In genomic region chr20:58853976-58854637, GRCh38 we compare ENCODE assay signal across 12 cellular contexts. TPM values are rescaled to one million over a fixed set of nuclear protein-coding genes. Genes with fewer than 3 reads are reported as not detected.
DNase-seq lines count a peak whose midpoint lies in the region; ATAC-seq and TF ChIP-seq lines count a peak whose summit lies in the region.
"Had no signal": no experiment of that assay in that cellular context is flagged by ENCODE, and none has a peak within 500 bp of the region (broad histone marks: within the 10 kb centered on the region; RNA-seq: fewer than 3 reads in every experiment).

No MANE protein-coding gene starts in this region.

- peaks cover 61% of the 10 kb centered on the region for H3K27me3 ChIP-seq in suprapubic skin

- no peak overlapping the region for H3K27ac Mint-ChIP-seq in activated naive CD8-positive, alpha-beta T cell
- H3K27ac Mint-ChIP-seq in activated naive CD8-positive, alpha-beta T cell treated with anti-CD3 and anti-CD28 coated beads, Interleukin-2, amount 50 U/mL, for 24 hours = no peak overlapping the region
- H3K27ac Mint-ChIP-seq in activated naive CD8-positive, alpha-beta T cell treated with anti-CD3 and anti-CD28 coated beads, Interleukin-2, amount 10 ng/mL, durations not matched to agents 7 days and 5 days = no peak overlapping the region
- H3K27ac Mint-ChIP-seq in memory B cell = no peak overlapping the region
- H3K27ac Mint-ChIP-seq: activated naive CD4-positive, alpha-beta T cell treated with anti-CD3 and anti-CD28 coated beads, Interleukin-2, amount 50 U/mL, for 72 hours had no signal

- no peak for TF ChIP-seq CTCF in suprapubic skin (IDR thresholded peaks at IDR 0.05)

- no peak for ATAC-seq in activated naive CD8-positive, alpha-beta T cell treated with anti-CD3 and anti-CD28 coated beads, Interleukin-2, amount 50 U/mL, for 24 hours
- no peak for ATAC-seq in activated naive CD8-positive, alpha-beta T cell treated with anti-CD3 and anti-CD28 coated beads, Interleukin-2, amount 10 ng/mL, durations not matched to agents 7 days and 5 days (ENCODE audit: low read depth)
- no peak for ATAC-seq in memory B cell (ENCODE audit: low read depth)

- DNase-seq in activated naive CD8-positive, alpha-beta T cell treated with anti-CD3 and anti-CD28 coated beads, Interleukin-2, amount 50 U/mL, for 24 hours = no peak
- no peak for DNase-seq in activated naive CD8-positive, alpha-beta T cell treated with anti-CD3 and anti-CD28 coated beads, Interleukin-2, amount 10 ng/mL, durations not matched to agents 7 days and 5 days
- DNase-seq in memory B cell (ENCODE audit: low spot score in 2 of 2) (no peak), suprapubic skin (ENCODE audit: low spot score in 2 of 2) (no peak), NK-92 (lab: John Stamatoyannopoulos, UW; ENCODE audit: unreplicated experiment) (no peak)
- DNase-seq in effector CD4-positive, alpha-beta T cell = no peak
- DNase-seq in activated CD8-positive, alpha-beta memory T cell treated with anti-CD3 and anti-CD28 coated beads, Interleukin-2, amount 50 U/mL, for 48 hours = no peak

- WGBS in suprapubic skin = 44% methylated on average over 36 of the region's 63 CpGs

- H3K36me3 ChIP-seq in suprapubic skin = no peaks in the 10 kb centered on the region
- H3K36me3 ChIP-seq: prostate gland had no signal

- peak overlapping the region; percentile 76 for H3K4me3 Mint-ChIP-seq in activated naive CD8-positive, alpha-beta T cell
- no peak overlapping the region for H3K4me3 Mint-ChIP-seq in activated naive CD8-positive, alpha-beta T cell treated with anti-CD3 and anti-CD28 coated beads, Interleukin-2, amount 50 U/mL, for 24 hours
- H3K4me3 Mint-ChIP-seq in activated naive CD8-positive, alpha-beta T cell treated with anti-CD3 and anti-CD28 coated beads, Interleukin-2, amount 10 ng/mL, durations not matched to agents 7 days and 5 days = peak overlapping the region; percentile 51
- H3K4me3 Mint-ChIP-seq in memory B cell = peak overlapping the region; percentile 66

- POLR2A ChIA-PET in activated naive CD8-positive, alpha-beta T cell treated with anti-CD3 and anti-CD28 coated beads, Interleukin-2, amount 10 ng/mL, durations not matched to agents 7 days and 5 days (lab: Charles Lee) = interaction anchor here (0.6 to 0.8 kb wide), 2 partner anchors 203 to 213 kb away, joined by 4 to 8 read pairs; partner anchors contain the start of gene STX16

- no peaks in the 10 kb centered on the region for H3K9me3 ChIP-seq in suprapubic skin
- H3K9me3 ChIP-seq: prostate gland had no signal

- no peaks in the 10 kb centered on the region for H3K36me3 Mint-ChIP-seq in activated naive CD8-positive, alpha-beta T cell
- H3K36me3 Mint-ChIP-seq in activated naive CD8-positive, alpha-beta T cell treated with anti-CD3 and anti-CD28 coated beads, Interleukin-2, amount 50 U/mL, for 24 hours (ENCODE audit: low read depth) = no peaks in the 10 kb centered on the region
- no peaks in the 10 kb centered on the region for H3K36me3 Mint-ChIP-seq in activated naive CD8-positive, alpha-beta T cell treated with anti-CD3 and anti-CD28 coated beads, Interleukin-2, amount 10 ng/mL, durations not matched to agents 7 days and 5 days
- no peaks in the 10 kb centered on the region for H3K36me3 Mint-ChIP-seq in memory B cell

- peaks cover 26% of the 10 kb centered on the region for H3K4me1 Mint-ChIP-seq in activated naive CD8-positive, alpha-beta T cell (ENCODE audit: low read depth)
- peaks cover 18% of the 10 kb centered on the region for H3K4me1 Mint-ChIP-seq in activated naive CD8-positive, alpha-beta T cell treated with anti-CD3 and anti-CD28 coated beads, Interleukin-2, amount 50 U/mL, for 24 hours
- peaks cover 28% of the 10 kb centered on the region for H3K4me1 Mint-ChIP-seq in activated naive CD8-positive, alpha-beta T cell treated with anti-CD3 and anti-CD28 coated beads, Interleukin-2, amount 10 ng/mL, durations not matched to agents 7 days and 5 days
- H3K4me1 Mint-ChIP-seq in memory B cell = peaks cover 20% of the 10 kb centered on the region

- no peak for TF ChIP-seq EP300 in suprapubic skin (IDR thresholded peaks at IDR 0.05)

- H3K4me3 ChIP-seq in suprapubic skin = peak overlapping the region; percentile 39

- TF ChIP-seq POLR2A in suprapubic skin (IDR thresholded peaks at IDR 0.05) = no peak

- no peaks in the 10 kb centered on the region for H3K9me3 Mint-ChIP-seq in activated naive CD8-positive, alpha-beta T cell (ENCODE audit: low read depth)
- H3K9me3 Mint-ChIP-seq in activated naive CD8-positive, alpha-beta T cell treated with anti-CD3 and anti-CD28 coated beads, Interleukin-2, amount 50 U/mL, for 24 hours = no peaks in the 10 kb centered on the region
- H3K9me3 Mint-ChIP-seq in activated naive CD8-positive, alpha-beta T cell treated with anti-CD3 and anti-CD28 coated beads, Interleukin-2, amount 10 ng/mL, durations not matched to agents 7 days and 5 days = no peaks in the 10 kb centered on the region
- no peaks in the 10 kb centered on the region for H3K9me3 Mint-ChIP-seq in memory B cell
- H3K9me3 Mint-ChIP-seq: activated naive CD4-positive, alpha-beta T cell treated with anti-CD3 and anti-CD28 coated beads, Interleukin-2, amount 50 U/mL, for 72 hours had no signal

- H3K27me3 Mint-ChIP-seq in activated naive CD8-positive, alpha-beta T cell = peaks cover 17% of the 10 kb centered on the region
- H3K27me3 Mint-ChIP-seq in activated naive CD8-positive, alpha-beta T cell treated with anti-CD3 and anti-CD28 coated beads, Interleukin-2, amount 50 U/mL, for 24 hours = peaks cover 60% of the 10 kb centered on the region
- peaks cover 75% of the 10 kb centered on the region for H3K27me3 Mint-ChIP-seq in activated naive CD8-positive, alpha-beta T cell treated with anti-CD3 and anti-CD28 coated beads, Interleukin-2, amount 10 ng/mL, durations not matched to agents 7 days and 5 days
- H3K27me3 Mint-ChIP-seq in memory B cell = peaks cover 20% of the 10 kb centered on the region

- no peak overlapping the region for H3K27ac ChIP-seq in suprapubic skin
- H3K27ac ChIP-seq: prostate gland, RWPE1, VCaP had no signal

- peaks cover 29% of the 10 kb centered on the region for H3K4me1 ChIP-seq in suprapubic skin
- H3K4me1 ChIP-seq: prostate gland had no signal

RNA-seq across cellular contexts. Expression of gene GNAS, which starts 1.6 kb away (rescaled TPM):
- total RNA-seq in activated naive CD8-positive, alpha-beta T cell treated with anti-CD3 and anti-CD28 coated beads, Interleukin-2, amount 10 ng/mL, durations not matched to agents 7 days and 5 days = 100 to 1,000 TPM; 912 to 979 TPM
- 100 to 1,000 TPM; 334 to 533 (median 451) TPM for total RNA-seq in suprapubic skin

RNA-seq across cellular contexts. Expression of gene GNAS-AS1, which starts 3.4 kb away (rescaled TPM):
- 1 to 10 TPM; 1.0 to 1.6 TPM for total RNA-seq in activated naive CD8-positive, alpha-beta T cell treated with anti-CD3 and anti-CD28 coated beads, Interleukin-2, amount 10 ng/mL, durations not matched to agents 7 days and 5 days
- not detected for total RNA-seq in suprapubic skin
